ENCODE assay signal across 3 cellular contexts in the genomic region with DNA sequence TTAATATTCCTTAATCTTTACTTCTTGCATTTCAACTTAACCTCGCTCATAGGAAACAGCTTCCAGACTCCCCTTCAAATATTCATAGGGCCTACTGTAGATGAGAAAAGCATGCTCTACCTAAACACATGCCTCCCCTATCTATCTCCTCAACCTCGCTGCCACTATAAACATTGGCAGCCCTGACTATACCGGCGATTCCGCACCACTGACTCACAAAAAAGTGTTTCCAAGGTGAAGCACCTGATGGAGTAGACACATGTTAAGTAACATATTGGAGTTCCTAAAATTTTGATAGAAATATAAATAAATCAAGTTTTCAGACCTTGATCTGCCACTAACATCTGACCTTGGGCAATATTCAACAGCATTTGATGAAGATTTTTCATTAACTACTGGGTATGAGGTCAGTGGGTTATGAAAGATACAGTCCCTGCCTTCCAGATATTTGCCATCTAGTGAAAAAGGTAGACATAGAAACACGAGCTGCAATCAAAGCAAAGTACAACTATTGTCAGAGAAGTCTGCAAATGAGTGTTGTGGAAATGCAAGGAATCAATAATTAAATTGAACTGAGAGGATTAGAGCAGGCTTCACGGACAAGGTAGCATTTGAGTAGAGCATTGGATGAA.
TF ChIP-seq lines count a peak whose summit lies in the region.

No MANE protein-coding gene starts in this region.

TF ChIP-seq in liver, 16 proteins besides CTCF, POLR2A, EP300 and RAD21 (continued from another document):
- TF ChIP-seq EGR1 (IDR thresholded peaks at IDR 0.05; ENCODE audit: low read depth in 2 of 2), result no peak
- TF ChIP-seq, protein P1, sequence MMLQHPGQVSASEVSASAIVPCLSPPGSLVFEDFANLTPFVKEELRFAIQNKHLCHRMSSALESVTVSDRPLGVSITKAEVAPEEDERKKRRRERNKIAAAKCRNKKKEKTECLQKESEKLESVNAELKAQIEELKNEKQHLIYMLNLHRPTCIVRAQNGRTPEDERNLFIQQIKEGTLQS (IDR thresholded peaks at IDR 0.05), result peak; percentile 12
- TF ChIP-seq, protein P2, sequence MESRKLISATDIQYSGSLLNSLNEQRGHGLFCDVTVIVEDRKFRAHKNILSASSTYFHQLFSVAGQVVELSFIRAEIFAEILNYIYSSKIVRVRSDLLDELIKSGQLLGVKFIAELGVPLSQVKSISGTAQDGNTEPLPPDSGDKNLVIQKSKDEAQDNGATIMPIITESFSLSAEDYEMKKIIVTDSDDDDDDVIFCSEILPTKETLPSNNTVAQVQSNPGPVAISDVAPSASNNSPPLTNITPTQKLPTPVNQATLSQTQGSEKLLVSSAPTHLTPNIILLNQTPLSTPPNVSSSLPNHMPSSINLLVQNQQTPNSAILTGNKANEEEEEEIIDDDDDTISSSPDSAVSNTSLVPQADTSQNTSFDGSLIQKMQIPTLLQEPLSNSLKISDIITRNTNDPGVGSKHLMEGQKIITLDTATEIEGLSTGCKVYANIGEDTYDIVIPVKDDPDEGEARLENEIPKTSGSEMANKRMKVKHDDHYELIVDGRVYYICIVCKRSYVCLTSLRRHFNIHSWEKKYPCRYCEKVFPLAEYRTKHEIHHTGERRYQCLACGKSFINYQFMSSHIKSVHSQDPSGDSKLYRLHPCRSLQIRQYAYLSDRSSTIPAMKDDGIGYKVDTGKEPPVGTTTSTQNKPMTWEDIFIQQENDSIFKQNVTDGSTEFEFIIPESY (IDR thresholded peaks at IDR 0.05), result peak; percentile 47
- TF ChIP-seq, protein P3, sequence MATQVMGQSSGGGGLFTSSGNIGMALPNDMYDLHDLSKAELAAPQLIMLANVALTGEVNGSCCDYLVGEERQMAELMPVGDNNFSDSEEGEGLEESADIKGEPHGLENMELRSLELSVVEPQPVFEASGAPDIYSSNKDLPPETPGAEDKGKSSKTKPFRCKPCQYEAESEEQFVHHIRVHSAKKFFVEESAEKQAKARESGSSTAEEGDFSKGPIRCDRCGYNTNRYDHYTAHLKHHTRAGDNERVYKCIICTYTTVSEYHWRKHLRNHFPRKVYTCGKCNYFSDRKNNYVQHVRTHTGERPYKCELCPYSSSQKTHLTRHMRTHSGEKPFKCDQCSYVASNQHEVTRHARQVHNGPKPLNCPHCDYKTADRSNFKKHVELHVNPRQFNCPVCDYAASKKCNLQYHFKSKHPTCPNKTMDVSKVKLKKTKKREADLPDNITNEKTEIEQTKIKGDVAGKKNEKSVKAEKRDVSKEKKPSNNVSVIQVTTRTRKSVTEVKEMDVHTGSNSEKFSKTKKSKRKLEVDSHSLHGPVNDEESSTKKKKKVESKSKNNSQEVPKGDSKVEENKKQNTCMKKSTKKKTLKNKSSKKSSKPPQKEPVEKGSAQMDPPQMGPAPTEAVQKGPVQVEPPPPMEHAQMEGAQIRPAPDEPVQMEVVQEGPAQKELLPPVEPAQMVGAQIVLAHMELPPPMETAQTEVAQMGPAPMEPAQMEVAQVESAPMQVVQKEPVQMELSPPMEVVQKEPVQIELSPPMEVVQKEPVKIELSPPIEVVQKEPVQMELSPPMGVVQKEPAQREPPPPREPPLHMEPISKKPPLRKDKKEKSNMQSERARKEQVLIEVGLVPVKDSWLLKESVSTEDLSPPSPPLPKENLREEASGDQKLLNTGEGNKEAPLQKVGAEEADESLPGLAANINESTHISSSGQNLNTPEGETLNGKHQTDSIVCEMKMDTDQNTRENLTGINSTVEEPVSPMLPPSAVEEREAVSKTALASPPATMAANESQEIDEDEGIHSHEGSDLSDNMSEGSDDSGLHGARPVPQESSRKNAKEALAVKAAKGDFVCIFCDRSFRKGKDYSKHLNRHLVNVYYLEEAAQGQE (IDR thresholded peaks at IDR 0.05), result no peak
- TF ChIP-seq, protein P4, sequence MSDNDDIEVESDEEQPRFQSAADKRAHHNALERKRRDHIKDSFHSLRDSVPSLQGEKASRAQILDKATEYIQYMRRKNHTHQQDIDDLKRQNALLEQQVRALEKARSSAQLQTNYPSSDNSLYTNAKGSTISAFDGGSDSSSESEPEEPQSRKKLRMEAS (IDR thresholded peaks at IDR 0.05), result no peak
- peak; percentile 57 to 78 for TF ChIP-seq HNF4A (conservative IDR thresholded peaks at IDR 0.05)
- peak; percentile 25 to 55 for TF ChIP-seq RXRA (IDR thresholded peaks at IDR 0.05)
- no peak for TF ChIP-seq HNF4G (IDR thresholded peaks at IDR 0.05)
- peak; percentile 57 to 71 for TF ChIP-seq JUND (IDR thresholded peaks at IDR 0.05)

TF ChIP-seq in HepG2, 621 proteins besides CTCF, POLR2A, EP300 and RAD21 (continues in another document):
- TF ChIP-seq, protein P5, sequence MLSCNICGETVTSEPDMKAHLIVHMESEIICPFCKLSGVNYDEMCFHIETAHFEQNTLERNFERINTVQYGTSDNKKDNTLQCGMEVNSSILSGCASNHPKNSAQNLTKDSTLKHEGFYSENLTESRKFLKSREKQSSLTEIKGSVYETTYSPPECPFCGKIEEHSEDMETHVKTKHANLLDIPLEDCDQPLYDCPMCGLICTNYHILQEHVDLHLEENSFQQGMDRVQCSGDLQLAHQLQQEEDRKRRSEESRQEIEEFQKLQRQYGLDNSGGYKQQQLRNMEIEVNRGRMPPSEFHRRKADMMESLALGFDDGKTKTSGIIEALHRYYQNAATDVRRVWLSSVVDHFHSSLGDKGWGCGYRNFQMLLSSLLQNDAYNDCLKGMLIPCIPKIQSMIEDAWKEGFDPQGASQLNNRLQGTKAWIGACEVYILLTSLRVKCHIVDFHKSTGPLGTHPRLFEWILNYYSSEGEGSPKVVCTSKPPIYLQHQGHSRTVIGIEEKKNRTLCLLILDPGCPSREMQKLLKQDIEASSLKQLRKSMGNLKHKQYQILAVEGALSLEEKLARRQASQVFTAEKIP (CRISPR knock-in tag; IDR thresholded peaks at IDR 0.05; ENCODE audit: borderline replicate concordance), result no peak
- TF ChIP-seq ZBTB3 (CRISPR knock-in tag; IDR thresholded peaks at IDR 0.05; ENCODE audit: borderline replicate concordance, low read depth) (no peak), ZFP37 (CRISPR knock-in tag; IDR thresholded peaks at IDR 0.05; ENCODE audit: borderline replicate concordance) (no peak), ZSCAN25 (CRISPR knock-in tag; IDR thresholded peaks at IDR 0.05) (no peak)
- TF ChIP-seq, protein P6, sequence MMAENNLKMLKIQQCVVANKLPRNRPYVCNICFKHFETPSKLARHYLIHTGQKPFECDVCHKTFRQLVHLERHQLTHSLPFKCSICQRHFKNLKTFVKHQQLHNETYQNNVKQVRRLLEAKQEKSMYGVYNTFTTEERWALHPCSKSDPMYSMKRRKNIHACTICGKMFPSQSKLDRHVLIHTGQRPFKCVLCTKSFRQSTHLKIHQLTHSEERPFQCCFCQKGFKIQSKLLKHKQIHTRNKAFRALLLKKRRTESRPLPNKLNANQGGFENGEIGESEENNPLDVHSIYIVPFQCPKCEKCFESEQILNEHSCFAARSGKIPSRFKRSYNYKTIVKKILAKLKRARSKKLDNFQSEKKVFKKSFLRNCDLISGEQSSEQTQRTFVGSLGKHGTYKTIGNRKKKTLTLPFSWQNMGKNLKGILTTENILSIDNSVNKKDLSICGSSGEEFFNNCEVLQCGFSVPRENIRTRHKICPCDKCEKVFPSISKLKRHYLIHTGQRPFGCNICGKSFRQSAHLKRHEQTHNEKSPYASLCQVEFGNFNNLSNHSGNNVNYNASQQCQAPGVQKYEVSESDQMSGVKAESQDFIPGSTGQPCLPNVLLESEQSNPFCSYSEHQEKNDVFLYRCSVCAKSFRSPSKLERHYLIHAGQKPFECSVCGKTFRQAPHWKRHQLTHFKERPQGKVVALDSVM (CRISPR knock-in tag; IDR thresholded peaks at IDR 0.05), result no peak
- TF ChIP-seq, protein P7, sequence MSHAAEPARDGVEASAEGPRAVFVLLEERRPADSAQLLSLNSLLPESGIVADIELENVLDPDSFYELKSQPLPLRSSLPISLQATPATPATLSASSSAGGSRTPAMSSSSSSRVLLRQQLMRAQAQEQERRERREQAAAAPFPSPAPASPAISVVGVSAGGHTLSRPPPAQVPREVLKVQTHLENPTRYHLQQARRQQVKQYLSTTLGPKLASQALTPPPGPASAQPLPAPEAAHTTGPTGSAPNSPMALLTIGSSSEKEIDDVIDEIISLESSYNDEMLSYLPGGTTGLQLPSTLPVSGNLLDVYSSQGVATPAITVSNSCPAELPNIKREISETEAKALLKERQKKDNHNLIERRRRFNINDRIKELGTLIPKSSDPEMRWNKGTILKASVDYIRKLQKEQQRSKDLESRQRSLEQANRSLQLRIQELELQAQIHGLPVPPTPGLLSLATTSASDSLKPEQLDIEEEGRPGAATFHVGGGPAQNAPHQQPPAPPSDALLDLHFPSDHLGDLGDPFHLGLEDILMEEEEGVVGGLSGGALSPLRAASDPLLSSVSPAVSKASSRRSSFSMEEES (CRISPR knock-in tag; IDR thresholded peaks at IDR 0.05), result no peak

TF ChIP-seq in WTC11, 78 proteins besides CTCF, POLR2A, EP300 and RAD21 (continued from another document):
- TF ChIP-seq, protein P8, sequence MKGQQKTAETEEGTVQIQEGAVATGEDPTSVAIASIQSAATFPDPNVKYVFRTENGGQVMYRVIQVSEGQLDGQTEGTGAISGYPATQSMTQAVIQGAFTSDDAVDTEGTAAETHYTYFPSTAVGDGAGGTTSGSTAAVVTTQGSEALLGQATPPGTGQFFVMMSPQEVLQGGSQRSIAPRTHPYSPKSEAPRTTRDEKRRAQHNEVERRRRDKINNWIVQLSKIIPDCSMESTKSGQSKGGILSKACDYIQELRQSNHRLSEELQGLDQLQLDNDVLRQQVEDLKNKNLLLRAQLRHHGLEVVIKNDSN (CRISPR knock-in tag; IDR thresholded peaks at IDR 0.05), result no peak
- TF ChIP-seq TEAD1 (CRISPR knock-in tag; IDR thresholded peaks at IDR 0.05), result no peak
- TF ChIP-seq NFATC4 (CRISPR knock-in tag; IDR thresholded peaks at IDR 0.05), result no peak
